Comparison of ENCODE assay signal across 8 cellular contexts in genomic region chr3:160448845-160449659, GRCh38. TPM values are rescaled to one million over a fixed set of nuclear protein-coding genes. Genes with fewer than 3 reads are reported as not detected.
DNase-seq lines count a peak whose midpoint lies in the region; ATAC-seq and TF ChIP-seq lines count a peak whose summit lies in the region.

No MANE protein-coding gene starts in this region.

- no peak for TF ChIP-seq CTCF in epithelial cell of esophagus (IDR thresholded peaks at IDR 0.05; ENCODE audit: insufficient read depth, low read depth, low read length, missing control alignments)

- ATAC-seq in GM19023 (IDR thresholded peaks at IDR 0.05; ENCODE audit: unreplicated experiment) (peak; percentile 54), HG03159 (IDR thresholded peaks at IDR 0.05; ENCODE audit: unreplicated experiment) (peak; percentile 43)

- H3K4me2 ChIP-seq in BLaER1: peak overlapping the region; percentile 54

- H3K4me3 ChIP-seq in BLaER1 (peak overlapping the region; percentile 85), SJSA1 (peak overlapping the region; percentile 57), epithelial cell of esophagus (ENCODE audit: low read length) (peak overlapping the region; percentile 89), mucosa of rectum (ENCODE audit: low read length in 2 of 2) (peak overlapping the region; percentile 84 to 93)

- H3K36me3 ChIP-seq in BLaER1 (peaks cover 23% of the 10 kb centered on the region), SJSA1 (peaks cover 52% of the 10 kb centered on the region), mucosa of rectum (ENCODE audit: control insufficient read depth in 2 of 2, insufficient read depth in 2 of 2, low read length in 2 of 2) (no peaks in the 10 kb centered on the region)

- peak overlapping the region; percentile 87 for H3K9ac ChIP-seq in BLaER1
- peak overlapping the region; percentile 78 to 84 for H3K9ac ChIP-seq in mucosa of rectum (ENCODE audit: low read depth in 1 of 2, low read length in 2 of 2)

- peaks cover 25% of the 10 kb centered on the region for H3K4me1 ChIP-seq in BLaER1
- peaks cover 40% of the 10 kb centered on the region for H3K4me1 ChIP-seq in SJSA1 (replicated peaks)
- H3K4me1 ChIP-seq in mucosa of rectum (ENCODE audit: control insufficient read depth in 2 of 2, insufficient read depth in 2 of 2, low read length in 2 of 2): peaks cover 0 to 4% of the 10 kb centered on the region in 2 donors

- DNase-seq in SJSA1 (ENCODE audit: low read depth in 1 of 2, low spot score in 2 of 2) (peak in 1 of 2 experiments; percentile 39), epithelial cell of esophagus (ENCODE audit: low read depth) (peak; percentile 34), NCI-H2227 (lab: John Stamatoyannopoulos, UW; ENCODE audit: unreplicated experiment) (no peak), KG1 (lab: John Stamatoyannopoulos, UW) (no peak)

- no peaks in the 10 kb centered on the region for H4K20me1 ChIP-seq in BLaER1

- H3K27ac ChIP-seq in BLaER1: peak overlapping the region; percentile 83
- H3K27ac ChIP-seq in SJSA1: peak overlapping the region; percentile 99
- H3K27ac ChIP-seq in mucosa of rectum (ENCODE audit: low read depth in 2 of 2, low read length in 2 of 2): peak overlapping the region; percentile 79 to 89

- peaks cover 15% of the 10 kb centered on the region; the same call in 1 of the 2 replicates for H3K9me3 ChIP-seq in BLaER1
- H3K9me3 ChIP-seq in SJSA1 (replicated peaks): no peaks in the 10 kb centered on the region
- H3K9me3 ChIP-seq in mucosa of rectum (ENCODE audit: control insufficient read depth in 2 of 2, low read length in 2 of 2): no peaks in the 10 kb centered on the region

- H3K27me3 ChIP-seq in BLaER1 (no peaks in the 10 kb centered on the region), SJSA1 (replicated peaks) (no peaks in the 10 kb centered on the region), mucosa of rectum (ENCODE audit: control insufficient read depth in 2 of 2, insufficient read depth in 2 of 2, low read length in 2 of 2) (peaks cover 0 to 2% of the 10 kb centered on the region in 2 donors)

RNA-seq across cellular contexts. Expression of gene TRIM59, which starts 0.5 kb away (rescaled TPM):
- 99.9 and 119 TPM in 2 replicates for total RNA-seq in SJSA1 (2014; rRNA removed; shearing (Covaris generic))

RNA-seq across cellular contexts. Expression of gene SMC4, which starts 49.6 kb away (rescaled TPM):
- total RNA-seq in SJSA1 (2014; rRNA removed; shearing (Covaris generic)): 125 and 198 TPM in 2 replicates

RNA-seq across cellular contexts. Expression of gene IFT80, which starts 50.0 kb away (rescaled TPM):
- 26.9 and 30.5 TPM in 2 replicates for total RNA-seq in SJSA1 (2014; rRNA removed; shearing (Covaris generic))
